ENCODE assay signal across 2 cellular contexts in the genomic region with DNA sequence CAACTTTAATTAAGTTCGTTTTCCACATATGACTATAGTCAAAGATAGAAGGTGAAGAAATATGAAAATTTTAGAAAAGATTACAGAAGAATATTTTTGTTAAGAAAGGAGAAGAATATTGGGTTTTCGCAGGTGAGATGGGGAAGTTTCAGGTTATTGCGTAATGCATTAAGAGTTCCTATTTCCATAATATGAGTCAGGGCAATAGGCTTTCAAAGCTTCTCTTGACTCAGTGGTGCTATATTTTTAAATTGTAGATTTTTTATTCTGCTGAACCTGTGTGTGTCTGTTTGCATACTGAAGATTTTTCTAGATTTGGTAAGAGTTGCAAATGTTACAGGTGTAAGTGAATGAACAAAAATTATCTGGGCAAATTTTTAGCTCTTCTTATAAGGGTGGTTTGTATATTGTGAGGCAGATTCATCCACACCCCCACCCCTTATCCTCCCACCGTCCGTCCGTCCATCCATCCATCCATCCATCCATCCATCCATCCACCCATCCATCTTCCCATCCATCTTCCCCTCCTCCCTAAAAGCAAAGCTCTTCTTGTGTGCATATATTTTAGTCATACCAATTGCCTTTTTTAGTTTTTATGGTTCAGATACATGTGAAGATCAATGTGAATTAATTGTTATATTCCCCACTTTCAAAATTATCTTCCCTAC.
A peak's percentile ranks its signal among the peaks of the same experiment; 100 is the strongest.
TF ChIP-seq lines count a peak whose summit lies in the region.

No MANE protein-coding gene starts in this region.

TF ChIP-seq in HepG2, 621 proteins besides CTCF, POLR2A, EP300 and RAD21:
- no peak for TF ChIP-seq NCOA2 (CRISPR knock-in tag; IDR thresholded peaks at IDR 0.05)
- no peak for TF ChIP-seq ZNF335 (CRISPR knock-in tag; IDR thresholded peaks at IDR 0.05)
- TF ChIP-seq CEBPG (CRISPR knock-in tag; IDR thresholded peaks at IDR 0.05): peak; percentile 61
- TF ChIP-seq CEBPB (IDR thresholded peaks at IDR 0.05; ENCODE audit: borderline replicate concordance, low read depth, low read length): peak; percentile 91
- no peak for TF ChIP-seq TOPORS (CRISPR knock-in tag; IDR thresholded peaks at IDR 0.05)
- TF ChIP-seq, protein P1, sequence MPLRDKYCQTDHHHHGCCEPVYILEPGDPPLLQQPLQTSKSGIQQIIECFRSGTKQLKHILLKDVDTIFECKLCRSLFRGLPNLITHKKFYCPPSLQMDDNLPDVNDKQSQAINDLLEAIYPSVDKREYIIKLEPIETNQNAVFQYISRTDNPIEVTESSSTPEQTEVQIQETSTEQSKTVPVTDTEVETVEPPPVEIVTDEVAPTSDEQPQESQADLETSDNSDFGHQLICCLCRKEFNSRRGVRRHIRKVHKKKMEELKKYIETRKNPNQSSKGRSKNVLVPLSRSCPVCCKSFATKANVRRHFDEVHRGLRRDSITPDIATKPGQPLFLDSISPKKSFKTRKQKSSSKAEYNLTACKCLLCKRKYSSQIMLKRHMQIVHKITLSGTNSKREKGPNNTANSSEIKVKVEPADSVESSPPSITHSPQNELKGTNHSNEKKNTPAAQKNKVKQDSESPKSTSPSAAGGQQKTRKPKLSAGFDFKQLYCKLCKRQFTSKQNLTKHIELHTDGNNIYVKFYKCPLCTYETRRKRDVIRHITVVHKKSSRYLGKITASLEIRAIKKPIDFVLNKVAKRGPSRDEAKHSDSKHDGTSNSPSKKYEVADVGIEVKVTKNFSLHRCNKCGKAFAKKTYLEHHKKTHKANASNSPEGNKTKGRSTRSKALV (CRISPR knock-in tag; IDR thresholded peaks at IDR 0.05): no peak
- TF ChIP-seq ZC3H4 (CRISPR knock-in tag; IDR thresholded peaks at IDR 0.05; ENCODE audit: borderline replicate concordance): no peak
- no peak for TF ChIP-seq U2AF1 (optimal IDR thresholded peaks at IDR 0.05; ENCODE audit: low read depth, low read length)
- no peak for TF ChIP-seq NFKB2 (CRISPR knock-in tag; IDR thresholded peaks at IDR 0.05; ENCODE audit: borderline replicate concordance)
- no peak for TF ChIP-seq ZNF264 (CRISPR knock-in tag; IDR thresholded peaks at IDR 0.05)
- TF ChIP-seq HNRNPK (IDR thresholded peaks at IDR 0.05; ENCODE audit: low read depth, low read length, poor library complexity, severe bottlenecking): peak; percentile 22
- no peak for TF ChIP-seq SALL1 (CRISPR knock-in tag; IDR thresholded peaks at IDR 0.05)
- TF ChIP-seq, protein P2, sequence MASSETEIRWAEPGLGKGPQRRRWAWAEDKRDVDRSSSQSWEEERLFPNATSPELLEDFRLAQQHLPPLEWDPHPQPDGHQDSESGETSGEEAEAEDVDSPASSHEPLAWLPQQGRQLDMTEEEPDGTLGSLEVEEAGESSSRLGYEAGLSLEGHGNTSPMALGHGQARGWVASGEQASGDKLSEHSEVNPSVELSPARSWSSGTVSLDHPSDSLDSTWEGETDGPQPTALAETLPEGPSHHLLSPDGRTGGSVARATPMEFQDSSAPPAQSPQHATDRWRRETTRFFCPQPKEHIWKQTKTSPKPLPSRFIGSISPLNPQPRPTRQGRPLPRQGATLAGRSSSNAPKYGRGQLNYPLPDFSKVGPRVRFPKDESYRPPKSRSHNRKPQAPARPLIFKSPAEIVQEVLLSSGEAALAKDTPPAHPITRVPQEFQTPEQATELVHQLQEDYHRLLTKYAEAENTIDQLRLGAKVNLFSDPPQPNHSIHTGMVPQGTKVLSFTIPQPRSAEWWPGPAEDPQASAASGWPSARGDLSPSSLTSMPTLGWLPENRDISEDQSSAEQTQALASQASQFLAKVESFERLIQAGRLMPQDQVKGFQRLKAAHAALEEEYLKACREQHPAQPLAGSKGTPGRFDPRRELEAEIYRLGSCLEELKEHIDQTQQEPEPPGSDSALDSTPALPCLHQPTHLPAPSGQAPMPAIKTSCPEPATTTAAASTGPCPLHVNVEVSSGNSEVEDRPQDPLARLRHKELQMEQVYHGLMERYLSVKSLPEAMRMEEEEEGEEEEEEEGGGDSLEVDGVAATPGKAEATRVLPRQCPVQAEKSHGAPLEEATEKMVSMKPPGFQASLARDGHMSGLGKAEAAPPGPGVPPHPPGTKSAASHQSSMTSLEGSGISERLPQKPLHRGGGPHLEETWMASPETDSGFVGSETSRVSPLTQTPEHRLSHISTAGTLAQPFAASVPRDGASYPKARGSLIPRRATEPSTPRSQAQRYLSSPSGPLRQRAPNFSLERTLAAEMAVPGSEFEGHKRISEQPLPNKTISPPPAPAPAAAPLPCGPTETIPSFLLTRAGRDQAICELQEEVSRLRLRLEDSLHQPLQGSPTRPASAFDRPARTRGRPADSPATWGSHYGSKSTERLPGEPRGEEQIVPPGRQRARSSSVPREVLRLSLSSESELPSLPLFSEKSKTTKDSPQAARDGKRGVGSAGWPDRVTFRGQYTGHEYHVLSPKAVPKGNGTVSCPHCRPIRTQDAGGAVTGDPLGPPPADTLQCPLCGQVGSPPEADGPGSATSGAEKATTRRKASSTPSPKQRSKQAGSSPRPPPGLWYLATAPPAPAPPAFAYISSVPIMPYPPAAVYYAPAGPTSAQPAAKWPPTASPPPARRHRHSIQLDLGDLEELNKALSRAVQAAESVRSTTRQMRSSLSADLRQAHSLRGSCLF (CRISPR knock-in tag; IDR thresholded peaks at IDR 0.05; ENCODE audit: borderline replicate concordance): no peak
- TF ChIP-seq, protein P3, sequence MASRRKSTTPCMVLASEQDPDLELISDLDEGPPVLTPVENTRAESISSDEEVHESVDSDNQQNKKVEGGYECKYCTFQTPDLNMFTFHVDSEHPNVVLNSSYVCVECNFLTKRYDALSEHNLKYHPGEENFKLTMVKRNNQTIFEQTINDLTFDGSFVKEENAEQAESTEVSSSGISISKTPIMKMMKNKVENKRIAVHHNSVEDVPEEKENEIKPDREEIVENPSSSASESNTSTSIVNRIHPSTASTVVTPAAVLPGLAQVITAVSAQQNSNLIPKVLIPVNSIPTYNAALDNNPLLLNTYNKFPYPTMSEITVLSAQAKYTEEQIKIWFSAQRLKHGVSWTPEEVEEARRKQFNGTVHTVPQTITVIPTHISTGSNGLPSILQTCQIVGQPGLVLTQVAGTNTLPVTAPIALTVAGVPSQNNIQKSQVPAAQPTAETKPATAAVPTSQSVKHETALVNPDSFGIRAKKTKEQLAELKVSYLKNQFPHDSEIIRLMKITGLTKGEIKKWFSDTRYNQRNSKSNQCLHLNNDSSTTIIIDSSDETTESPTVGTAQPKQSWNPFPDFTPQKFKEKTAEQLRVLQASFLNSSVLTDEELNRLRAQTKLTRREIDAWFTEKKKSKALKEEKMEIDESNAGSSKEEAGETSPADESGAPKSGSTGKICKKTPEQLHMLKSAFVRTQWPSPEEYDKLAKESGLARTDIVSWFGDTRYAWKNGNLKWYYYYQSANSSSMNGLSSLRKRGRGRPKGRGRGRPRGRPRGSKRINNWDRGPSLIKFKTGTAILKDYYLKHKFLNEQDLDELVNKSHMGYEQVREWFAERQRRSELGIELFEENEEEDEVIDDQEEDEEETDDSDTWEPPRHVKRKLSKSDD (CRISPR knock-in tag; IDR thresholded peaks at IDR 0.05; ENCODE audit: low read depth): no peak
- TF ChIP-seq AHR (CRISPR knock-in tag; IDR thresholded peaks at IDR 0.05): no peak

TF ChIP-seq in H1, 55 proteins besides CTCF, POLR2A, EP300 and RAD21:
- TF ChIP-seq MAFK (IDR thresholded peaks at IDR 0.05; ENCODE audit: low read depth, low read length) (no peak), CEBPB (IDR thresholded peaks at IDR 0.05; ENCODE audit: low read depth, low read length) (peak; percentile 95), ZNF274 (IDR thresholded peaks at IDR 0.05; ENCODE audit: borderline replicate concordance, extremely low read depth, low read length) (no peak), POLR2AphosphoS5 (IDR thresholded peaks at IDR 0.05; ENCODE audit: low read depth, low read length) (no peak)
